ENCODE assay signal across 12 cellular contexts in the genomic region with DNA sequence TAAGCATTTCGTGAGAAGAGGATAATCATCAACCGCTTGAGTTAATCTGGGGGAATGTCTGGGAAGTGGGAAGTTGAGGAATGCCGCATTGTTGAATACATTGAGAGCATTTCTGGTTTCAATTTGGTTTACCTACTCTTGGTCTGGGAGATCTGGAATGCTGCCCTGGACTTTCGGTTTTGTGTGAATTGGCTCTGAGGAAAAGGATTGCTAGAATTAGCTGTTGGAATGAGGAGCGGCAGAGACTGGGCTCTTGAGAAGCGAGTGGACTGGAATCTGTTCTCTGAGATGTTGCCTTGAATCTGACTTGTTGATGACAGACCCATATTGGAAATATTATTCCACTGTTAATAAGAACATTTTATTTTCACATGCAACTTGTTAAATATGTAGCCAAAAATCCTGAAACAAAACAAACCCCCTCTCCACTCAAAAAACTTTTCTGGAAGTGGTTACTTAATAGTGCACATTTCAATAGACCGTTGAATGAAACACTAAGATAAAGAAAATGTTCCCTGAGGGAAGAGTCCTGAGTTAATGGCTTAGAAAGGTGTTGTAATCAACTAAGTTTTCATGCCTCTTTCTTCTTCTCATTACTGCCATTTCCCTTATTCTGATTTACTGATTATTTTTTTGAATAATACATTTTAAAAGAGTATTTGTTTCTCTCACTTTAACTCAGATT. TPM values are rescaled to one million over a fixed set of nuclear protein-coding genes. Genes with fewer than 3 reads are reported as not detected.
DNase-seq lines count a peak whose midpoint lies in the region; ATAC-seq, FAIRE-seq and TF ChIP-seq lines count a peak whose summit lies in the region.
"Had no signal": no experiment of that assay in that cellular context is flagged by ENCODE, and none has a peak within 500 bp of the region (broad histone marks: within the 10 kb centered on the region; RNA-seq: fewer than 3 reads in every experiment).

No MANE protein-coding gene starts in this region.

- H3K4me3 ChIP-seq in astrocyte of the cerebellum (ENCODE audit: low read depth, low read length) (no peak overlapping the region), right cardiac atrium (ENCODE audit: low read length) (peak overlapping the region; percentile 34), A673 (ENCODE audit: low read depth, low read length, poor library complexity, severe bottlenecking) (no peak overlapping the region)

- no peaks in the 10 kb centered on the region for H3K27me3 ChIP-seq in right cardiac atrium (ENCODE audit: control insufficient read depth, insufficient read depth)
- H3K27me3 ChIP-seq in A673 (replicated peaks; ENCODE audit: insufficient read depth, low read depth, low read length, poor library complexity) = no peaks in the 10 kb centered on the region
- H3K27me3 ChIP-seq: foreskin keratinocyte had no signal

- no peaks in the 10 kb centered on the region for H3K36me3 Mint-ChIP-seq in type B pancreatic cell

- H3K4me3 Mint-ChIP-seq in type B pancreatic cell = no peak overlapping the region
- H3K4me3 Mint-ChIP-seq: activated T-cell treated with anti-CD3 and anti-CD28 coated beads, Interleukin-2, amount 50 U/mL, for 72 hours had no signal

- peaks cover 20% of the 10 kb centered on the region for H3K27me3 Mint-ChIP-seq in type B pancreatic cell

- CTCF ChIA-PET in A673 (lab: Charles Lee) = no interaction called here

- no peaks in the 10 kb centered on the region for H3K9me3 Mint-ChIP-seq in type B pancreatic cell
- H3K9me3 Mint-ChIP-seq: activated T-cell treated with anti-CD3 and anti-CD28 coated beads, Interleukin-2, amount 50 U/mL, for 72 hours had no signal

- H3K4me1 Mint-ChIP-seq in type B pancreatic cell (ENCODE audit: unreplicated experiment) = peaks cover 13% of the 10 kb centered on the region

- intact Hi-C loops in right cardiac atrium (cut with DNase I) (no loop called here), A673 (cut with micrococcal nuclease; ENCODE audit: unreplicated experiment) (no loop called here)

- H3K36me3 ChIP-seq in A673 (ENCODE audit: insufficient read depth, low read length, poor library complexity, severe bottlenecking) = no peaks in the 10 kb centered on the region

- ATAC-seq in right cardiac atrium (peak; percentile 57 to 75), HG03135 (IDR thresholded peaks at IDR 0.05; ENCODE audit: unreplicated experiment) (no peak)
- ATAC-seq: activated T-cell treated with anti-CD3 and anti-CD28 coated beads, Interleukin-2, amount 50 U/mL, for 72 hours; foreskin keratinocyte had no signal

- in situ Hi-C loops in astrocyte of the cerebellum (cut with HindIII; ENCODE audit: low sequenced_read_pairs) = no loop called here

- DNase-seq in D721Med (ENCODE audit: insufficient read length, low spot score) (no peak), astrocyte of the cerebellum (ENCODE audit: low read depth) (peak; percentile 98), right cardiac atrium (peak in 1 of 3 donors; percentile 65), renal cortical epithelial cell (ENCODE audit: low read depth) (peak; percentile 96), type B pancreatic cell (ENCODE audit: extremely low spot score, unreplicated experiment) (no peak), A673 (ENCODE audit: low spot score) (no peak), frontal cortex (ENCODE audit: low spot score in 2 of 2) (no peak)
- DNase-seq: activated T-cell treated with anti-CD3 and anti-CD28 coated beads, Interleukin-2, amount 50 U/mL, for 72 hours; DMS79 treated with DMSO at 0.1 percent for 48 hours; NCI-H1694 had no signal

- FAIRE-seq in D721Med (lab: Jason Lieb, UNC) (peak; percentile 32), frontal cortex (lab: Jason Lieb, UNC) (no peak)

- WGBS in right cardiac atrium = 31% methylated on average over 7 of the region's 7 CpGs

- BruUV-seq in A673 (replicated peaks; lab: Mats Ljungman, UMichigan) = no TSS peak

- TF ChIP-seq CTCF in D721Med (IDR thresholded peaks at IDR 0.05; ENCODE audit: insufficient read depth, missing control alignments) = no peak
- TF ChIP-seq CTCF in astrocyte of the cerebellum (IDR thresholded peaks at IDR 0.05; ENCODE audit: low read depth, low read length, missing control alignments) = no peak
- no peak for TF ChIP-seq CTCF in type B pancreatic cell (conservative IDR thresholded peaks at IDR 0.05)
- TF ChIP-seq CTCF in A673 (conservative IDR thresholded peaks at IDR 0.05; ENCODE audit: low read depth, low read length) = no peak

- no peaks in the 10 kb centered on the region for H3K9me3 ChIP-seq in right cardiac atrium (ENCODE audit: control insufficient read depth, low read length)
- peaks cover 17% of the 10 kb centered on the region for H3K9me3 ChIP-seq in A673 (ENCODE audit: low read depth, low read length, poor library complexity, severe bottlenecking)

- peaks cover 13% of the 10 kb centered on the region for H3K4me1 ChIP-seq in right cardiac atrium (ENCODE audit: control insufficient read depth, insufficient read depth, low read length)
- no peaks in the 10 kb centered on the region for H3K4me1 ChIP-seq in A673 (ENCODE audit: insufficient read depth, low read length, poor library complexity, severe bottlenecking)

- no peak overlapping the region for H3K27ac Mint-ChIP-seq in type B pancreatic cell
- H3K27ac Mint-ChIP-seq: activated T-cell treated with anti-CD3 and anti-CD28 coated beads, Interleukin-2, amount 50 U/mL, for 72 hours had no signal

- POLR2A ChIA-PET in A673 (lab: Charles Lee; ENCODE audit: low non-redundant PET) = no interaction called here

- no peak overlapping the region for H3K27ac ChIP-seq in right cardiac atrium (ENCODE audit: low read length)
- no peak overlapping the region for H3K27ac ChIP-seq in A673 (ENCODE audit: low read depth, low read length, poor library complexity, severe bottlenecking)
- H3K27ac ChIP-seq: foreskin keratinocyte had no signal

RNA-seq across cellular contexts. Expression of gene PTPRM, which starts 50.8 kb away (rescaled TPM):
- 10 to 100 TPM; 55.1 to 76.2 (median 62.9) TPM for total RNA-seq in right cardiac atrium
- 81.5 TPM for polyA plus RNA-seq in right cardiac atrium
- 103 and 263 TPM in 2 replicates for total RNA-seq in renal cortical epithelial cell
- 11.2 and 18.6 TPM in 2 replicates for total RNA-seq in type B pancreatic cell (ENCODE audit: low replicate concordance)
- not detected in 2 replicates for total RNA-seq in A673 (2021)
- 102 TPM for total RNA-seq in frontal cortex

Comparison
In these comparisons a context has a peak if more than half of its experiments do, and no peak if none do; other contexts are left out.
1. DNase-seq: peak in astrocyte of the cerebellum (single experiment) and renal cortical epithelial cell (single experiment); none in D721Med (single experiment), type B pancreatic cell (single experiment), A673 (single experiment) and frontal cortex (0 of 2).
2. RNA of gene PTPRM, which starts 50.8 kb away (total RNA-seq): 103 to 263 TPM in renal cortical epithelial cell, 102 TPM in frontal cortex (single experiment), 55.1 to 76.2 TPM in right cardiac atrium and 11.2 to 18.6 TPM in type B pancreatic cell; not detected in A673; every median in the first group is over 10 times any median in the second.